In genomic region chr18:77141401-77142118, GRCh38 we compare ENCODE assay signal across 13 cellular contexts. TPM values are rescaled to one million over a fixed set of nuclear protein-coding genes. Genes with fewer than 3 reads are reported as not detected.
DNase-seq lines count a peak whose midpoint lies in the region; ATAC-seq, FAIRE-seq and TF ChIP-seq lines count a peak whose summit lies in the region.
"Had no signal": no experiment of that assay in that cellular context is flagged by ENCODE, and none has a peak within 500 bp of the region (broad histone marks: within the 10 kb centered on the region; RNA-seq: fewer than 3 reads in every experiment).

No MANE protein-coding gene starts in this region.

- peak overlapping the region; percentile 93 for H3K27ac Mint-ChIP-seq in T-helper 17 cell

- intact Hi-C loops in HepG2 (cut with micrococcal nuclease; ENCODE audit: unreplicated experiment) (loop anchor here (5.0 kb wide), 1 partner anchor 561 kb away; no protein-coding TSS in a partner anchor), right lobe of liver (cut with DNase I) (loop anchor here (10.0 kb wide), 1 partner anchor 63 kb away; no protein-coding TSS in a partner anchor), upper lobe of right lung (cut with DNase I) (no loop called here)

- H3K9ac ChIP-seq in HepG2 (ENCODE audit: insufficient read depth, low read depth, low read length) = no peak overlapping the region

- no peaks in the 10 kb centered on the region for H4K20me1 ChIP-seq in HepG2 (ENCODE audit: insufficient read depth, low read length)

- no peak overlapping the region for H2AFZ ChIP-seq in HepG2 (ENCODE audit: low read length)

- H3K27me3 Mint-ChIP-seq in T-helper 17 cell = no peaks in the 10 kb centered on the region

- H3K9me3 ChIP-seq in HepG2 (ENCODE audit: low read length) = peaks cover 7% of the 10 kb centered on the region
- H3K9me3 ChIP-seq in right lobe of liver = no peaks in the 10 kb centered on the region
- H3K9me3 ChIP-seq in T-helper 17 cell (ENCODE audit: control insufficient read depth, low read length, poor library complexity, severe bottlenecking) = no peaks in the 10 kb centered on the region
- peaks cover 6% of the 10 kb centered on the region for H3K9me3 ChIP-seq in upper lobe of right lung
- H3K9me3 ChIP-seq: ascending aorta, pancreas had no signal

- ATAC-seq in HepG2 (no peak), right lobe of liver (no peak), T-helper 17 cell (no peak), upper lobe of right lung (no peak), left lobe of liver (no peak), GM19035 (IDR thresholded peaks at IDR 0.05; ENCODE audit: unreplicated experiment) (no peak), HG02885 (IDR thresholded peaks at IDR 0.05; ENCODE audit: poor library complexity, unreplicated experiment) (no peak)

- H3K27me3 ChIP-seq in HepG2 (ENCODE audit: control insufficient read depth in 1 of 2, insufficient read depth in 2 of 2, low read length in 2 of 2) (peaks cover 2 to 24% of the 10 kb centered on the region in 2 experiments; a peak in 4 of 5 replicates), right lobe of liver (no peaks in the 10 kb centered on the region), upper lobe of right lung (no peaks in the 10 kb centered on the region)
- H3K27me3 ChIP-seq: ascending aorta, pancreas had no signal

- no peak for DNase-seq in HepG2 (ENCODE audit: low spot score)
- no peak for DNase-seq in right lobe of liver
- no peak for DNase-seq in T-helper 17 cell
- no peak for DNase-seq in fibroblast of pulmonary artery (ENCODE audit: low read depth)
- DNase-seq in upper lobe of right lung = peak; percentile 43
- no peak for DNase-seq in left lobe of liver (ENCODE audit: low spot score)
- DNase-seq: MV-4-11, NCI-H345, pancreas had no signal

- H3K4me1 ChIP-seq in HepG2 (ENCODE audit: insufficient read depth, low read length) = peaks cover 13% of the 10 kb centered on the region
- H3K4me1 ChIP-seq in right lobe of liver = peaks cover 0 to 45% (median 6%) of the 10 kb centered on the region in 4 donors
- H3K4me1 ChIP-seq in upper lobe of right lung = no peaks in the 10 kb centered on the region
- H3K4me1 ChIP-seq: ascending aorta had no signal

- peak overlapping the region; percentile 33 for H3K4me3 Mint-ChIP-seq in T-helper 17 cell

- no peak overlapping the region for H3K27ac ChIP-seq in HepG2 (ENCODE audit: extremely low read length, insufficient read depth, low read length)
- H3K27ac ChIP-seq in right lobe of liver = no peak overlapping the region
- no peak overlapping the region for H3K27ac ChIP-seq in upper lobe of right lung
- H3K27ac ChIP-seq: ascending aorta, pancreas had no signal

- H3K4me3 ChIP-seq in HepG2 (replicated peaks in 1 of 3; ENCODE audit: insufficient read depth in 1 of 3, low read depth in 2 of 3, low read length in 3 of 3) (no peak overlapping the region), right lobe of liver (no peak overlapping the region), fibroblast of pulmonary artery (replicated peaks; ENCODE audit: low read depth, low read length) (no peak overlapping the region), upper lobe of right lung (no peak overlapping the region)
- H3K4me3 ChIP-seq: ascending aorta, pancreas had no signal

- POLR2A ChIA-PET in HepG2 (lab: Yijun Ruan, JAX) = interaction anchor here (1.3 kb wide), 1 partner anchor 27 kb away, joined by 5 read pairs; no protein-coding TSS in a partner anchor

- TF ChIP-seq POLR2A in HepG2 (IDR thresholded peaks at IDR 0.05; ENCODE audit: insufficient read depth in 1 of 2, low read depth in 2 of 2, low read length in 2 of 2) (no peak), right lobe of liver (IDR thresholded peaks at IDR 0.05) (no peak)

- CTCF ChIA-PET in HepG2 (lab: Yijun Ruan, JAX; ENCODE audit: low intra/inter-chr PET ratio, low total read pairs) = no interaction called here

- H3K36me3 ChIP-seq in HepG2 (replicated peaks in 1 of 2; ENCODE audit: control insufficient read depth in 1 of 2, insufficient read depth in 2 of 2, low read length in 2 of 2) = no peaks in the 10 kb centered on the region
- no peaks in the 10 kb centered on the region for H3K36me3 ChIP-seq in right lobe of liver
- H3K36me3 ChIP-seq in upper lobe of right lung = no peaks in the 10 kb centered on the region
- H3K36me3 ChIP-seq: ascending aorta, pancreas had no signal

- FAIRE-seq in HepG2 (lab: Jason Lieb, UNC) = no peak
- FAIRE-seq: endometrium, pancreas had no signal

- in situ Hi-C loops in HepG2 (cut with HindIII; ENCODE audit: extremely low pct_ligation_motif_present, low pct_unique_long_range_greater_than_20kb) = no loop called here

- TF ChIP-seq CTCF in HepG2 (CRISPR knock-in tag; IDR thresholded peaks at IDR 0.05) = no peak
- peak in 1 of 4 donors; percentile 16 for TF ChIP-seq CTCF in right lobe of liver (IDR thresholded peaks at IDR 0.05)
- peak; percentile 13 for TF ChIP-seq CTCF in fibroblast of pulmonary artery (IDR thresholded peaks at IDR 0.05; ENCODE audit: low read length, missing control alignments)
- peak; percentile 28 for TF ChIP-seq CTCF in upper lobe of right lung (IDR thresholded peaks at IDR 0.05)

- peaks cover 5% of the 10 kb centered on the region for H3K36me3 Mint-ChIP-seq in T-helper 17 cell (ENCODE audit: low read depth)

- H3K79me2 ChIP-seq in HepG2 (ENCODE audit: insufficient read depth, low read length) = no peaks in the 10 kb centered on the region

- 19% methylated on average over 3 of the region's 8 CpGs for WGBS in HepG2 (ENCODE audit: low lambda C conversion rate)
- 83% methylated on average over 7 of the region's 8 CpGs for WGBS in right lobe of liver (ENCODE audit: insufficient coverage, low coverage, low lambda C conversion rate, missing lambda C conversion rate)

- BruUV-seq in HepG2 (replicated peaks; lab: Mats Ljungman, UMichigan) = no TSS peak

- H3K4me1 Mint-ChIP-seq in T-helper 17 cell = peaks cover 28% of the 10 kb centered on the region

- TF ChIP-seq EP300 in HepG2 (IDR thresholded peaks at IDR 0.05; ENCODE audit: low read depth in 2 of 2, low read length in 2 of 2) (no peak), HepG2 (CRISPR knock-in tag; IDR thresholded peaks at IDR 0.05; ENCODE audit: borderline replicate concordance) (no peak)

- TF ChIP-seq RAD21 in HepG2 (CRISPR knock-in tag; IDR thresholded peaks at IDR 0.05) = no peak

- no peak overlapping the region for H3K4me2 ChIP-seq in HepG2 (ENCODE audit: low read depth, low read length)

TF ChIP-seq in HepG2, 621 proteins besides CTCF, POLR2A, EP300 and RAD21:
- TF ChIP-seq ZNF281 (CRISPR knock-in tag; IDR thresholded peaks at IDR 0.05; ENCODE audit: borderline replicate concordance) (peak; percentile 33; the same call in 1 of the 2 replicates), KDM5B (CRISPR knock-in tag; IDR thresholded peaks at IDR 0.05; ENCODE audit: borderline replicate concordance) (no peak)

RNA-seq across cellular contexts. Expression of gene MBP, which starts 9.0 kb away (rescaled TPM):
- total RNA-seq in HepG2 (2016; rRNA removed; fragmentation: Illumina TruSeq; extraction: Trizol) = 5.0 TPM in 2 replicates
- total RNA-seq in HepG2 (2016; cell fraction: cytosol; rRNA removed; fragmentation: Illumina TruSeq; extraction: Trizol; ENCODE audit: low read depth) = 1.4 and 1.7 TPM in 2 replicates
- total RNA-seq in HepG2 (2016; cell fraction: insoluble cytoplasmic fraction; rRNA removed; fragmentation: Illumina TruSeq; extraction: Trizol) = 4.7 TPM in 2 replicates
- 1.8 and 2.3 TPM in 2 replicates for total RNA-seq in HepG2 (2016; cell fraction: membrane; rRNA removed; fragmentation: Illumina TruSeq; extraction: Trizol)
- total RNA-seq in HepG2 (2016; cell fraction: nucleus; rRNA removed; fragmentation: Illumina TruSeq; extraction: Trizol) = 5.1 and 6.2 TPM in 2 replicates
- 8.5 and 10.9 TPM in 2 replicates for polyA plus RNA-seq in HepG2 (2011; rRNA removed)
- 5.1 and 8.0 TPM in 2 replicates for polyA plus RNA-seq in HepG2 (2011; cell fraction: cytosol; rRNA removed)
- 14.4 and 16.4 TPM in 2 replicates for polyA plus RNA-seq in HepG2 (2011; cell fraction: nucleus; rRNA removed)
- polyA plus RNA-seq in HepG2 (2012) = 10.8 and 11.5 TPM in 2 replicates
- 0.49 and 0.51 TPM in 2 replicates for polyA plus RNA-seq in HepG2 (2016; cell fraction: cytosol; fragmentation: Illumina TruSeq; extraction: Trizol; ENCODE audit: low read depth)
- polyA plus RNA-seq in HepG2 (2016; cell fraction: insoluble cytoplasmic fraction; fragmentation: Illumina TruSeq; extraction: Trizol; ENCODE audit: low read depth) = 4.2 and 4.7 TPM in 2 replicates
- polyA plus RNA-seq in HepG2 (2016; cell fraction: membrane; fragmentation: Illumina TruSeq; extraction: Trizol; ENCODE audit: low read depth) = 1.0 and 1.1 TPM in 2 replicates
- 4.4 and 5.6 TPM in 2 replicates for polyA plus RNA-seq in HepG2 (2016; cell fraction: nucleus; fragmentation: Illumina TruSeq; extraction: Trizol; ENCODE audit: insufficient read depth, low read depth)
- polyA minus RNA-seq in HepG2 (2011; rRNA and poly(A)+ RNA removed; ENCODE audit: low replicate concordance) = 10.6 and 20.4 TPM in 2 replicates
- polyA minus RNA-seq in HepG2 (2011; cell fraction: cytosol; rRNA and poly(A)+ RNA removed) = 7.3 and 8.8 TPM in 2 replicates
- 19.0 and 19.6 TPM in 2 replicates for polyA minus RNA-seq in HepG2 (2011; cell fraction: nucleus; rRNA and poly(A)+ RNA removed)
- 10 to 100 TPM; 24.0 to 40.8 (median 27.6) TPM for total RNA-seq in right lobe of liver
- 100 to 1,000 TPM in 1 of 2 donors, 10 to 100 TPM in 1; 97.7 to 127 TPM for total RNA-seq in T-helper 17 cell
- total RNA-seq in upper lobe of right lung = 78.9 TPM
- 24.1 TPM for total RNA-seq in left lobe of liver
